ENCODE assay signal across 27 cellular contexts in genomic region chr4:112994732-112995131, GRCh38. TPM values are rescaled to one million over a fixed set of nuclear protein-coding genes. Genes with fewer than 3 reads are reported as not detected.
"Had no signal": no experiment of that assay in that cellular context is flagged by ENCODE, and none has a peak within 500 bp of the region (broad histone marks: within the 10 kb centered on the region; RNA-seq: fewer than 3 reads in every experiment).

No MANE protein-coding gene starts in this region.

- FAIRE-seq: islet of Langerhans, keratinocyte had no signal

- H3K27ac Mint-ChIP-seq: mesothelial cell of epicardium; naive thymus-derived CD8-positive, alpha-beta T cell had no signal

- H3K4me1 Mint-ChIP-seq: naive B cell; naive thymus-derived CD8-positive, alpha-beta T cell had no signal

- H3K4me3 Mint-ChIP-seq: mesothelial cell of epicardium; naive B cell; naive thymus-derived CD8-positive, alpha-beta T cell had no signal

- H3K27me3 ChIP-seq: dorsolateral prefrontal cortex, esophagus squamous epithelium, gastrocnemius medialis, heart right ventricle, left lung had no signal

- H3K4me3 ChIP-seq: coronary artery, dorsolateral prefrontal cortex, esophagus squamous epithelium, gastrocnemius medialis, heart right ventricle, left lung, lower lobe of right lung, mucosa of descending colon had no signal

- ATAC-seq: esophagus mucosa; gastrocnemius medialis; heart right ventricle; left cardiac atrium; left lung; left ventricle myocardium superior; lower lobe of right lung; mucosa of descending colon; naive thymus-derived CD8-positive, alpha-beta T cell had no signal

- H3K27ac ChIP-seq: coronary artery, dorsolateral prefrontal cortex, epithelial cell of prostate, esophagus squamous epithelium, gastrocnemius medialis, heart right ventricle, left lung, lower lobe of right lung had no signal

- H3K36me3 ChIP-seq: esophagus squamous epithelium, gastrocnemius medialis, heart right ventricle, left lung, lower lobe of right lung had no signal

- H3K36me3 Mint-ChIP-seq: mesothelial cell of epicardium; naive B cell; naive thymus-derived CD8-positive, alpha-beta T cell had no signal

- DNase-seq: dermis blood vessel endothelial cell; dorsolateral prefrontal cortex; effector CD4-positive, alpha-beta T cell; effector memory CD4-positive, alpha-beta T cell; erythroblast; esophagus squamous epithelium; foreskin fibroblast; foreskin melanocyte; gastrocnemius medialis; glutamatergic neuron; head of caudate nucleus; heart right ventricle; hippocampal formation; left cardiac atrium; left lung; left ventricle myocardium superior; lower lobe of right lung; mesenchymal stem cell; mucosa of descending colon; naive B cell; naive thymus-derived CD8-positive, alpha-beta T cell had no signal

- H3K4me1 ChIP-seq: esophagus squamous epithelium, gastrocnemius medialis, heart right ventricle, left lung, lower lobe of right lung had no signal

- H3K9me3 ChIP-seq: esophagus squamous epithelium, gastrocnemius medialis, left lung, lower lobe of right lung, mucosa of descending colon had no signal

RNA-seq across cellular contexts. Expression of gene ANK2, which starts 54.7 kb away (rescaled TPM):
- total RNA-seq: naive thymus-derived CD8-positive, alpha-beta T cell had no signal
- polyA plus RNA-seq: naive thymus-derived CD8-positive, alpha-beta T cell had no signal
